ENCODE assay signal across 8 cellular contexts in genomic region chr14:92603309-92604257, GRCh38.
A peak's percentile ranks its signal among the peaks of the same experiment; 100 is the strongest.
DNase-seq lines count a peak whose midpoint lies in the region; TF ChIP-seq lines count a peak whose summit lies in the region.

No MANE protein-coding gene starts in this region.

- no peak overlapping the region for H3K27ac ChIP-seq in 22Rv1

- H3K27me3 Mint-ChIP-seq in HFFc6 (ENCODE audit: insufficient read depth), result no peaks in the 10 kb centered on the region; the same call in none of the 2 replicates
- H3K27me3 Mint-ChIP-seq in activated CD4-positive, alpha-beta T cell treated with anti-CD3 and anti-CD28 coated beads, Interleukin-2, amount 10 ng/mL, durations not matched to agents 7 days and 5 days, result peaks cover 3% of the 10 kb centered on the region
- peaks cover 58% of the 10 kb centered on the region for H3K27me3 Mint-ChIP-seq in T-helper 2 cell treated with Interferon-gamma antibody and Interleukin-4, amounts not matched to agents 5 μg/mL and 100 μg/mL, for 36 hours (ENCODE audit: low read depth)

- CTCF ChIA-PET in activated CD4-positive, alpha-beta T cell treated with anti-CD3 and anti-CD28 coated beads, Interleukin-2, amount 10 ng/mL, durations not matched to agents 7 days and 5 days (lab: Charles Lee), result interaction anchor here (0.7 to 1.3 kb wide), 5 partner anchors 10 to 169 kb away, joined by 3 to 8 read pairs (median 6); no protein-coding TSS in a partner anchor

- peaks cover 51% of the 10 kb centered on the region for H3K4me1 Mint-ChIP-seq in HFFc6 (ENCODE audit: low read depth)
- H3K4me1 Mint-ChIP-seq in activated CD4-positive, alpha-beta T cell treated with anti-CD3 and anti-CD28 coated beads, Interleukin-2, amount 10 ng/mL, durations not matched to agents 7 days and 5 days, result peaks cover 33% of the 10 kb centered on the region
- H3K4me1 Mint-ChIP-seq in T-helper 2 cell treated with Interferon-gamma antibody and Interleukin-4, amounts not matched to agents 5 μg/mL and 100 μg/mL, for 36 hours (ENCODE audit: low read depth), result peaks cover 14% of the 10 kb centered on the region

- TF ChIP-seq CTCF in 22Rv1 (IDR thresholded peaks at IDR 0.05), result 0 out of 2 replicates have a peak, but pooled peaks have one; percentile 11
- TF ChIP-seq CTCF in HFFc6 (IDR thresholded peaks at IDR 0.05), result peak; percentile 50; the same call in 1 of the 2 replicates
- peak; percentile 83 for TF ChIP-seq CTCF in epithelial cell of esophagus (IDR thresholded peaks at IDR 0.05; ENCODE audit: insufficient read depth, low read depth, low read length, missing control alignments)

- POLR2A ChIA-PET in activated CD4-positive, alpha-beta T cell treated with anti-CD3 and anti-CD28 coated beads, Interleukin-2, amount 10 ng/mL, durations not matched to agents 7 days and 5 days (lab: Charles Lee), result no interaction called here

- peak overlapping the region; percentile 62 for H3K27ac Mint-ChIP-seq in HFFc6
- peak overlapping the region; percentile 76 for H3K27ac Mint-ChIP-seq in activated CD4-positive, alpha-beta T cell treated with anti-CD3 and anti-CD28 coated beads, Interleukin-2, amount 10 ng/mL, durations not matched to agents 7 days and 5 days
- no peak overlapping the region for H3K27ac Mint-ChIP-seq in T-helper 2 cell treated with Interferon-gamma antibody and Interleukin-4, amounts not matched to agents 5 μg/mL and 100 μg/mL, for 36 hours

- no peak overlapping the region for H3K4me3 ChIP-seq in epithelial cell of esophagus (ENCODE audit: low read length)

- no peak overlapping the region for H3K4me3 Mint-ChIP-seq in HFFc6
- H3K4me3 Mint-ChIP-seq in activated CD4-positive, alpha-beta T cell treated with anti-CD3 and anti-CD28 coated beads, Interleukin-2, amount 10 ng/mL, durations not matched to agents 7 days and 5 days, result no peak overlapping the region
- H3K4me3 Mint-ChIP-seq in T-helper 2 cell treated with Interferon-gamma antibody and Interleukin-4, amounts not matched to agents 5 μg/mL and 100 μg/mL, for 36 hours, result no peak overlapping the region

- H3K9me3 Mint-ChIP-seq in HFFc6, result no peaks in the 10 kb centered on the region
- H3K9me3 Mint-ChIP-seq in activated CD4-positive, alpha-beta T cell treated with anti-CD3 and anti-CD28 coated beads, Interleukin-2, amount 10 ng/mL, durations not matched to agents 7 days and 5 days, result peaks cover 2% of the 10 kb centered on the region
- H3K9me3 Mint-ChIP-seq in T-helper 2 cell treated with Interferon-gamma antibody and Interleukin-4, amounts not matched to agents 5 μg/mL and 100 μg/mL, for 36 hours, result no peaks in the 10 kb centered on the region

- DNase-seq in HFFc6, result peak; percentile 62
- DNase-seq in activated CD4-positive, alpha-beta T cell treated with anti-CD3 and anti-CD28 coated beads, Interleukin-2, amount 10 ng/mL, durations not matched to agents 7 days and 5 days, result peak; percentile 72
- peak; percentile 70 for DNase-seq in epithelial cell of esophagus (ENCODE audit: low read depth)
- peak in 33 of 56 donors; percentile 4 to 63 (median 20) for DNase-seq in nucleus accumbens (lab: John Stamatoyannopoulos, UW)
- DNase-seq in T-helper 2 cell treated with Interferon-gamma antibody and Interleukin-4, amounts not matched to agents 5 μg/mL and 100 μg/mL, for 36 hours (ENCODE audit: low spot score), result no peak
- no peak for DNase-seq in NCI-H1436 treated with DMSO at 0.1 percent for 48 hours (lab: John Stamatoyannopoulos, UW)
- DNase-seq in HuH-7.5 (ENCODE audit: low spot score), result no peak

- H3K36me3 Mint-ChIP-seq in HFFc6 (ENCODE audit: low read depth), result peaks cover 8% of the 10 kb centered on the region
- H3K36me3 Mint-ChIP-seq in activated CD4-positive, alpha-beta T cell treated with anti-CD3 and anti-CD28 coated beads, Interleukin-2, amount 10 ng/mL, durations not matched to agents 7 days and 5 days (ENCODE audit: low read depth), result no peaks in the 10 kb centered on the region
- no peaks in the 10 kb centered on the region for H3K36me3 Mint-ChIP-seq in T-helper 2 cell treated with Interferon-gamma antibody and Interleukin-4, amounts not matched to agents 5 μg/mL and 100 μg/mL, for 36 hours (ENCODE audit: low read depth)

Comparison
In these comparisons a context has a peak if more than half of its experiments do, and no peak if none do; other contexts are left out.
1. CTCF ChIP-seq: peak in every context shown above with its lines; median percentile 83 in epithelial cell of esophagus; 50 in HFFc6; 11 in 22Rv1.
2. DNase-seq: peak in HFFc6 (single experiment), activated CD4-positive, alpha-beta T cell treated with anti-CD3 and anti-CD28 coated beads, Interleukin-2, amount 10 ng/mL, durations not matched to agents 7 days and 5 days (single experiment), epithelial cell of esophagus (single experiment) and nucleus accumbens (33 of 56); none in T-helper 2 cell treated with Interferon-gamma antibody and Interleukin-4, amounts not matched to agents 5 μg/mL and 100 μg/mL, for 36 hours (single experiment), NCI-H1436 treated with DMSO at 0.1 percent for 48 hours (single experiment) and HuH-7.5 (single experiment).